ENCODE assay signal across 1 cellular context in genomic region chr11:57885298-57886035, GRCh38.
TF ChIP-seq lines count a peak whose summit lies in the region.

No MANE protein-coding gene starts in this region.

TF ChIP-seq in H1, 55 proteins besides CTCF, POLR2A, EP300 and RAD21:
- TF ChIP-seq SIN3A (conservative IDR thresholded peaks at IDR 0.05 in 1 of 2, IDR thresholded peaks at IDR 0.05 in 1 of 2; ENCODE audit: low read depth in 1 of 2, low read length in 2 of 2), result peak in 1 of 2 experiments; percentile 62; a peak in 1 of 4 replicates
- TF ChIP-seq ZNF274 (IDR thresholded peaks at IDR 0.05; ENCODE audit: borderline replicate concordance, extremely low read depth, low read length), result no peak
